Comparison of ENCODE assay signal across 17 cellular contexts in the genomic region with DNA sequence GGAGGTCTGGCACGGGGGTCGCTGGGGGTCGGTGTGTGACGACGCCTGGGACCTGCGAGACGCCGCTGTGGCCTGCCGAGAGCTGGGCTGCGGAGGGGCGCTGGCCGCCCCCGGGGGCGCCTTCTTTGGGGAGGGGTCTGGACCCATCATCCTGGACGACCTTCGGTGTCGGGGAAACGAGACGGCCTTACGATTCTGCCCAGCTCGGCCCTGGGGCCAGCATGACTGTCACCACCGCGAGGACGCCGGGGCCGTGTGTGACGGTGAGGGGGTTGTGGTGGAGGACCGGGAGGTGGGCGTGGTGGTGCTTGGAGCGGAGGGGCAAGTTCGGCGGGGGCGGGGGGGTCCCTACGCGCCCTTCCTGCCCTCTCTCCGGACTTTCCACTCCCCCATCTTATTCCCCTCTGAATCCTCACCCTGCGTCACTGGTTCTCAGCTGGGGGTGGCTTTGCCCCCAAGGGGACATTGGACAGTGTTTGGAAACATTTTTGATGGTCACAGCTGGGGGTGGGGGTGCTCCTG. TPM values are rescaled to one million over a fixed set of nuclear protein-coding genes. Genes with fewer than 3 reads are reported as not detected.
DNase-seq lines count a peak whose midpoint lies in the region; ATAC-seq, FAIRE-seq and TF ChIP-seq lines count a peak whose summit lies in the region.
"Had no signal": no experiment of that assay in that cellular context is flagged by ENCODE, and none has a peak within 500 bp of the region (broad histone marks: within the 10 kb centered on the region; RNA-seq: fewer than 3 reads in every experiment).

No MANE protein-coding gene starts in this region.

- H3K79me2 ChIP-seq in H1 (ENCODE audit: control insufficient read depth in 1 of 2, insufficient read depth in 2 of 2, low read length in 2 of 2), result no peaks in the 10 kb centered on the region
- no peaks in the 10 kb centered on the region for H3K79me2 ChIP-seq in H9 (ENCODE audit: insufficient read depth, low read length)

- ATAC-seq in right lobe of liver (no peak), WTC11 (no peak)

- no peak overlapping the region for H4K5ac ChIP-seq in H1 (ENCODE audit: insufficient read length, low read depth, low read length)
- H4K5ac ChIP-seq in H9 (ENCODE audit: insufficient read length, low read depth, low read length), result no peak overlapping the region

- H2BK20ac ChIP-seq in H1 (ENCODE audit: low read length) (no peak overlapping the region), H9 (ENCODE audit: low read depth, low read length, poor library complexity, severe bottlenecking) (no peak overlapping the region)

- H3K36me3 ChIP-seq in HEK293 (ENCODE audit: control insufficient read depth in 2 of 2, insufficient read depth in 1 of 2, low read length in 2 of 2), result no peaks in the 10 kb centered on the region
- H3K36me3 ChIP-seq in H1 (ENCODE audit: control insufficient read depth in 2 of 4, insufficient read depth in 4 of 4, low read length in 3 of 4), result no peaks in the 10 kb centered on the region
- H3K36me3 ChIP-seq in right lobe of liver, result no peaks in the 10 kb centered on the region
- peaks cover 2 to 9% of the 10 kb centered on the region in 2 donors for H3K36me3 ChIP-seq in stomach smooth muscle (ENCODE audit: control insufficient read depth in 2 of 2, insufficient read depth in 2 of 2, low read length in 2 of 2)
- no peaks in the 10 kb centered on the region for H3K36me3 ChIP-seq in WERI-Rb-1
- H3K36me3 ChIP-seq: ascending aorta had no signal

- H2BK120ac ChIP-seq in H1 (replicated peaks; ENCODE audit: low read depth, low read length) (no peak overlapping the region), H9 (ENCODE audit: low read depth, low read length, poor library complexity, severe bottlenecking) (no peak overlapping the region)

- H3K56ac ChIP-seq in H1 (replicated peaks; ENCODE audit: insufficient read length, low read depth, low read length), result no peak overlapping the region
- no peak overlapping the region for H3K56ac ChIP-seq in H9 (ENCODE audit: insufficient read length, low read depth, low read length)

- H3K9me3 Mint-ChIP-seq in H9 (no peaks in the 10 kb centered on the region), WTC11 (no peaks in the 10 kb centered on the region)
- H3K9me3 Mint-ChIP-seq: nephron progenitor cell had no signal

- H3K4me2 ChIP-seq in H1 (ENCODE audit: insufficient read depth in 1 of 2, low read depth in 2 of 2, low read length in 2 of 2), result no peak overlapping the region
- no peak overlapping the region for H3K4me2 ChIP-seq in H9 (ENCODE audit: insufficient read depth, insufficient read length, low read length)

- H2AFZ ChIP-seq in H1 (ENCODE audit: low read length) (no peak overlapping the region), H9 (ENCODE audit: low read length) (no peak overlapping the region)

- H3T11ph ChIP-seq in H9 (ENCODE audit: low read length), result no peak overlapping the region

- H3K4ac ChIP-seq in H1 (replicated peaks; ENCODE audit: insufficient read length, low read depth, low read length) (no peak overlapping the region), H9 (ENCODE audit: low read depth, low read length) (no peak overlapping the region)

- H3K4me3 ChIP-seq in HEK293 (ENCODE audit: low read depth, low read length) (no peak overlapping the region), H1 (ENCODE audit: extremely low read depth in 1 of 4, insufficient read depth in 2 of 4, low read depth in 3 of 4, low read length in 4 of 4) (no peak overlapping the region), right lobe of liver (peak overlapping the region in 2 of 3 donors; percentile 12 to 19), stomach smooth muscle (ENCODE audit: low read length in 2 of 2) (peak overlapping the region in 1 of 2 donors; percentile 62), WERI-Rb-1 (ENCODE audit: low read depth, low read length) (no peak overlapping the region)

- POLR2A ChIA-PET in HEK293 (lab: Yijun Ruan, JAX) (no interaction called here), H1 (lab: Charles Lee; ENCODE audit: partially characterized antibody) (interaction anchor here (0.6 to 7.5 kb wide), 7 partner anchors 10 to 138 kb away, joined by 3 to 57 read pairs (median 4); a partner anchor contains a TSS), WTC11 (lab: Charles Lee) (no interaction called here)

- H2BK15ac ChIP-seq in H1 (ENCODE audit: low read length) (no peak overlapping the region), H9 (ENCODE audit: low read depth, low read length) (no peak overlapping the region)

- H3K23me2 ChIP-seq in H1 (ENCODE audit: low read depth, low read length) (no peaks in the 10 kb centered on the region; the same call in 1 of the 2 replicates), H9 (ENCODE audit: insufficient read length, low read depth, low read length, poor library complexity, severe bottlenecking) (no peaks in the 10 kb centered on the region)

- in situ Hi-C loops in GM13977 (cut with MboI; ENCODE audit: low pct_unique_long_range_greater_than_20kb, low sequenced_read_pairs, unreplicated experiment), result no loop called here

- no peak overlapping the region for H3K27ac ChIP-seq in HEK293 (ENCODE audit: extremely low read depth, low read depth, low read length)
- H3K27ac ChIP-seq in H1 (ENCODE audit: low read depth, low read length), result no peak overlapping the region
- H3K27ac ChIP-seq in right lobe of liver, result peak overlapping the region in 1 of 3 donors; percentile 43
- peak overlapping the region; percentile 11 for H3K27ac ChIP-seq in stomach smooth muscle (ENCODE audit: low read length)
- no peak overlapping the region for H3K27ac ChIP-seq in WERI-Rb-1
- no peak overlapping the region for H3K27ac ChIP-seq in H9 (ENCODE audit: insufficient read length, low read depth, low read length)

- H3K4me3 Mint-ChIP-seq in H9 (no peak overlapping the region), WTC11 (no peak overlapping the region)
- H3K4me3 Mint-ChIP-seq: nephron progenitor cell had no signal

- TF ChIP-seq CTCF in HEK293 (tag by site-specific recombination; IDR thresholded peaks at IDR 0.05) (no peak), H1 (IDR thresholded peaks at IDR 0.05; ENCODE audit: control extremely low read depth in 1 of 3, insufficient read depth in 1 of 3, low read depth in 1 of 3, low read length in 3 of 3) (no peak), right lobe of liver (IDR thresholded peaks at IDR 0.05) (no peak), WERI-Rb-1 (IDR thresholded peaks at IDR 0.05; ENCODE audit: low read depth, low read length) (no peak), GM13977 (IDR thresholded peaks at IDR 0.05; ENCODE audit: extremely low read depth, insufficient read depth, missing control alignments) (no peak), H9 (conservative IDR thresholded peaks at IDR 0.05) (no peak), WTC11 (IDR thresholded peaks at IDR 0.05) (no peak)

- no peak overlapping the region for H3K14ac ChIP-seq in H1 (ENCODE audit: insufficient read length)
- H3K14ac ChIP-seq in H9 (ENCODE audit: insufficient read depth, low read length), result no peak overlapping the region; the same call in 1 of the 2 replicates

- H2AK5ac ChIP-seq in H1 (ENCODE audit: low read depth, low read length) (no peak overlapping the region), H9 (ENCODE audit: insufficient read length, low read length) (no peak overlapping the region)

- no peaks in the 10 kb centered on the region for H3K4me1 ChIP-seq in HEK293 (ENCODE audit: control insufficient read depth, insufficient read depth, low read length)
- peaks cover 0 to 18% (median 12%) of the 10 kb centered on the region in 4 experiments; a peak in 6 of 7 replicates for H3K4me1 ChIP-seq in H1 (replicated peaks in 1 of 4; ENCODE audit: control insufficient read depth in 3 of 4, insufficient read depth in 4 of 4, low read length in 3 of 4)
- H3K4me1 ChIP-seq in right lobe of liver, result no peaks in the 10 kb centered on the region
- H3K4me1 ChIP-seq in stomach smooth muscle (ENCODE audit: control insufficient read depth, insufficient read depth, low read length), result peaks cover 59% of the 10 kb centered on the region
- H3K4me1 ChIP-seq in H9 (ENCODE audit: insufficient read depth, low read length), result no peaks in the 10 kb centered on the region
- H3K4me1 ChIP-seq: ascending aorta had no signal

- no peaks in the 10 kb centered on the region for H3K9me3 ChIP-seq in HEK293 (ENCODE audit: control insufficient read depth, insufficient read depth, low read depth, low read length)
- no peaks in the 10 kb centered on the region for H3K9me3 ChIP-seq in H1 (ENCODE audit: insufficient read depth in 2 of 2, low read depth in 1 of 2, low read length in 1 of 2)
- H3K9me3 ChIP-seq in right lobe of liver, result no peaks in the 10 kb centered on the region
- no peaks in the 10 kb centered on the region for H3K9me3 ChIP-seq in stomach smooth muscle (ENCODE audit: control insufficient read depth in 2 of 2, low read length in 2 of 2)
- H3K9me3 ChIP-seq in WERI-Rb-1 (ENCODE audit: severe bottlenecking), result no peaks in the 10 kb centered on the region
- H3K9me3 ChIP-seq in H9 (ENCODE audit: control insufficient read depth, low read depth, low read length), result no peaks in the 10 kb centered on the region
- H3K9me3 ChIP-seq: ascending aorta had no signal

- H3K27ac Mint-ChIP-seq in H9 (no peak overlapping the region), WTC11 (no peak overlapping the region)
- H3K27ac Mint-ChIP-seq: nephron progenitor cell had no signal

- H2BK5ac ChIP-seq in H1 (ENCODE audit: low read depth, low read length), result no peak overlapping the region
- no peak overlapping the region for H2BK5ac ChIP-seq in H9 (ENCODE audit: insufficient read length, low read length)

- no peak overlapping the region for H2BK12ac ChIP-seq in H1 (ENCODE audit: low read depth, low read length)
- H2BK12ac ChIP-seq in H9 (ENCODE audit: insufficient read length, low read depth, low read length), result no peak overlapping the region

- intact Hi-C loops in right lobe of liver (cut with DNase I), result loop anchor here in 1 of 2 donors (10.0 kb wide), 1 partner anchor 349 kb away; a partner anchor contains a TSS

- H4K91ac ChIP-seq in H1 (replicated peaks; ENCODE audit: insufficient read length, low read length) (no peak overlapping the region), H9 (ENCODE audit: insufficient read length, low read depth, low read length) (no peak overlapping the region)

- DNase-seq in H1 (ENCODE audit: low read depth in 1 of 2, low spot score in 2 of 2), result no peak
- DNase-seq in right lobe of liver, result no peak
- DNase-seq in WERI-Rb-1, result no peak
- DNase-seq in GM13977 (ENCODE audit: low spot score), result no peak
- DNase-seq in H9, result no peak
- DNase-seq in WTC11 (ENCODE audit: low spot score), result no peak
- DNase-seq: activated CD4-positive, alpha-beta T cell treated with anti-CD3 and anti-CD28 coated beads, Interleukin-2, amount 50 U/mL, for 4 hours; C1 segment of cervical spinal cord; DND-41; glutamatergic neuron; NCI-H1417; NCI-H510A treated with DMSO at 0.1 percent for 48 hours; nephron progenitor cell; T-helper 9 cell had no signal

- no peaks in the 10 kb centered on the region for H4K20me1 ChIP-seq in H1 (replicated peaks in 1 of 2; ENCODE audit: control insufficient read depth in 1 of 2, insufficient read depth in 2 of 2, low read length in 2 of 2)
- no peaks in the 10 kb centered on the region for H4K20me1 ChIP-seq in H9 (ENCODE audit: control insufficient read depth, insufficient read depth, insufficient read length)

- H3K36me3 Mint-ChIP-seq in H9 (ENCODE audit: insufficient read depth in 1 of 3, low read depth in 3 of 3) (no peaks in the 10 kb centered on the region; a peak in 1 of 7 replicates), WTC11 (no peaks in the 10 kb centered on the region)

- H4K8ac ChIP-seq in H1 (ENCODE audit: extremely low read depth, insufficient read depth, low read length) (peak overlapping the region; percentile 19), H9 (replicated peaks; ENCODE audit: insufficient read length, low read depth, low read length) (no peak overlapping the region)

- CTCF ChIA-PET in HEK293 (lab: Yijun Ruan, JAX), result interaction anchor here (2.4 kb wide), 1 partner anchor 11 kb away, joined by 18 read pairs; no protein-coding TSS in a partner anchor
- CTCF ChIA-PET in H1 (lab: Charles Lee; ENCODE audit: partially characterized antibody), result interaction anchor here (1.2 to 2.2 kb wide), 4 partner anchors 11 to 333 kb away, joined by 3 to 17 read pairs (median 8); no protein-coding TSS in a partner anchor
- CTCF ChIA-PET in WTC11 (lab: Charles Lee), result interaction anchor here (0.8 to 13.5 kb wide), 4 partner anchors 9 to 32 kb away, joined by 3 to 96 read pairs (median 4); a partner anchor contains a TSS

- H3K4me1 Mint-ChIP-seq in H9 (peaks cover 21 to 33% of the 10 kb centered on the region in 2 experiments), WTC11 (no peaks in the 10 kb centered on the region; the same call in 1 of the 2 replicates)

- TF ChIP-seq RAD21 in H1 (IDR thresholded peaks at IDR 0.05 in 1 of 2, conservative IDR thresholded peaks at IDR 0.05 in 1 of 2; ENCODE audit: low read depth in 2 of 2, low read length in 2 of 2), result no peak

- no peak overlapping the region for H3K23ac ChIP-seq in H1 (ENCODE audit: insufficient read length)
- no peak overlapping the region for H3K23ac ChIP-seq in H9 (ENCODE audit: insufficient read length, low read depth, low read length)

- H3K27me3 Mint-ChIP-seq in H9 (ENCODE audit: low read depth) (peaks cover 17% of the 10 kb centered on the region), WTC11 (ENCODE audit: low read depth) (peaks cover 18% of the 10 kb centered on the region)

- H3K18ac ChIP-seq in H1 (ENCODE audit: extremely low read depth, low read length) (no peak overlapping the region; the same call in 1 of the 2 replicates), H9 (ENCODE audit: insufficient read length, low read depth, low read length) (no peak overlapping the region)

- FAIRE-seq in H1 (lab: Jason Lieb, UNC), result no peak

- H3K27me3 ChIP-seq in H1 (replicated peaks in 1 of 4; ENCODE audit: control insufficient read depth in 3 of 4, extremely low read depth in 1 of 4, insufficient read depth in 3 of 4, low read length in 3 of 4) (no peaks in the 10 kb centered on the region; a peak in 2 of 7 replicates), right lobe of liver (no peaks in the 10 kb centered on the region), stomach smooth muscle (ENCODE audit: control insufficient read depth in 1 of 2, insufficient read depth in 2 of 2, low read length in 2 of 2) (no peaks in the 10 kb centered on the region), WERI-Rb-1 (ENCODE audit: insufficient read depth, low read depth, severe bottlenecking) (no peaks in the 10 kb centered on the region), H9 (ENCODE audit: insufficient read depth, low read length) (no peaks in the 10 kb centered on the region)
- H3K27me3 ChIP-seq: ascending aorta had no signal

- no peaks in the 10 kb centered on the region for H3K79me1 ChIP-seq in H1 (ENCODE audit: low read depth, low read length)
- no peaks in the 10 kb centered on the region for H3K79me1 ChIP-seq in H9 (ENCODE audit: insufficient read depth, low read depth, low read length, poor library complexity, severe bottlenecking)

- no peak for TF ChIP-seq EP300 in H1 (IDR thresholded peaks at IDR 0.05; ENCODE audit: borderline replicate concordance in 1 of 2, low read depth in 2 of 2, low read length in 2 of 2)

- 91% methylated on average over 17 of the region's 37 CpGs; no CpG with 5 or more reads in 1 of the 2 experiments for WGBS in H1 (ENCODE audit: extremely low coverage in 1 of 2, insufficient coverage in 1 of 2, insufficient read length in 1 of 2, insufficient replicate concordance in 2 of 2, low coverage in 1 of 2, low lambda C conversion rate in 2 of 2, missing lambda C conversion rate in 1 of 2), 2 experiments
- WGBS in right lobe of liver (ENCODE audit: insufficient coverage, low coverage, low lambda C conversion rate, missing lambda C conversion rate), result no CpG with 5 or more reads among the region's 37 CpGs
- no CpG with 5 or more reads among the region's 37 CpGs for WGBS in H9 (ENCODE audit: extremely low coverage, insufficient read length, low lambda C conversion rate)

- H3K9ac ChIP-seq in H1 (replicated peaks in 1 of 4; ENCODE audit: extremely low read depth in 1 of 4, low read depth in 3 of 4, low read length in 3 of 4) (no peak overlapping the region), stomach smooth muscle (ENCODE audit: low read length in 2 of 2) (no peak overlapping the region), H9 (ENCODE audit: extremely low read depth, insufficient read length, low read length) (no peak overlapping the region)

- TF ChIP-seq POLR2A in H1 (IDR thresholded peaks at IDR 0.05; ENCODE audit: control extremely low read depth in 1 of 2, low read depth in 2 of 2, low read length in 2 of 2) (no peak), right lobe of liver (IDR thresholded peaks at IDR 0.05) (no peak)

RNA-seq across cellular contexts. Expression of a gene that starts 5.5 kb away (rescaled TPM):
- 1.7 and 2.3 TPM in 2 replicates for total RNA-seq in H1 (2021; fragmentation: NEBNext Ultra II Directional; extraction: Animal tissue kit (Norgen Biotek cat#: 25700))
- 0.39 and 0.72 TPM in 2 replicates for polyA plus RNA-seq in H1 (2011; rRNA removed)
- 0.45 TPM for polyA plus RNA-seq in H1 (2011; cell fraction: cytosol; rRNA removed)
- polyA plus RNA-seq in H1 (2011; cell fraction: nucleus; rRNA removed), result 4.1 TPM
- 1.2 to 2.6 TPM (median 1.7 TPM) in 4 replicates for polyA plus RNA-seq in H1 (2012, experiment 1 of 2)
- 0.63 TPM for polyA plus RNA-seq in H1 (2012, experiment 2 of 2)
- 0.73 TPM for polyA plus RNA-seq in H1 (2013, experiment 1 of 2)
- 1.1 TPM for polyA plus RNA-seq in H1 (2013, experiment 2 of 2)
- 0.29 and 0.54 TPM in 2 replicates for polyA minus RNA-seq in H1 (2011; rRNA and poly(A)+ RNA removed)
- polyA minus RNA-seq in H1 (2011; cell fraction: cytosol; rRNA and poly(A)+ RNA removed), result 1.0 TPM
- 2.8 TPM for polyA minus RNA-seq in H1 (2011; cell fraction: nucleus; rRNA and poly(A)+ RNA removed)
- total RNA-seq in right lobe of liver, result 1 to 10 TPM in 4 of 6 experiments, under 1 TPM in 2; 0.35 to 1.6 (median 1.2) TPM
- 2.5 and 3.2 TPM in 2 replicates for total RNA-seq in H9 (2021)
- total RNA-seq in WTC11 (2021), result 1.8 to 2.9 TPM (median 2.5 TPM) in 3 replicates

RNA-seq across cellular contexts. Expression of a gene that starts 8.7 kb away (rescaled TPM):
- total RNA-seq in H1 (2021; fragmentation: NEBNext Ultra II Directional; extraction: Animal tissue kit (Norgen Biotek cat#: 25700)), result 69.1 and 71.2 TPM in 2 replicates
- polyA plus RNA-seq in H1 (2011; rRNA removed), result 47.1 and 79.5 TPM in 2 replicates
- 51.3 TPM for polyA plus RNA-seq in H1 (2011; cell fraction: cytosol; rRNA removed)
- 132 TPM for polyA plus RNA-seq in H1 (2011; cell fraction: nucleus; rRNA removed)
- 61.3 to 71.3 TPM (median 67.2 TPM) in 4 replicates for polyA plus RNA-seq in H1 (2012, experiment 1 of 2)
- polyA plus RNA-seq in H1 (2012, experiment 2 of 2), result 81.6 TPM
- polyA plus RNA-seq in H1 (2013, experiment 1 of 2), result 91.7 TPM
- polyA plus RNA-seq in H1 (2013, experiment 2 of 2), result 105 TPM
- polyA minus RNA-seq in H1 (2011; rRNA and poly(A)+ RNA removed), result 7.1 and 10.9 TPM in 2 replicates
- polyA minus RNA-seq in H1 (2011; cell fraction: cytosol; rRNA and poly(A)+ RNA removed), result 14.2 TPM
- 14.5 TPM for polyA minus RNA-seq in H1 (2011; cell fraction: nucleus; rRNA and poly(A)+ RNA removed)
- total RNA-seq in right lobe of liver, result 1 to 10 TPM; 2.5 to 6.0 (median 3.9) TPM
- total RNA-seq in H9 (2021), result 48.7 and 51.2 TPM in 2 replicates
- 71.9 to 87.7 TPM (median 74.8 TPM) in 3 replicates for total RNA-seq in WTC11 (2021)

RNA-seq across cellular contexts. Expression of a gene that starts 17.3 kb away (rescaled TPM):
- 10.8 and 12.9 TPM in 2 replicates for total RNA-seq in H1 (2021; fragmentation: NEBNext Ultra II Directional; extraction: Animal tissue kit (Norgen Biotek cat#: 25700))
- polyA plus RNA-seq in H1 (2011; rRNA removed), result 1.7 and 4.5 TPM in 2 replicates
- 1.4 TPM for polyA plus RNA-seq in H1 (2011; cell fraction: cytosol; rRNA removed)
- polyA plus RNA-seq in H1 (2011; cell fraction: nucleus; rRNA removed), result 4.4 TPM
- 3.2 to 7.6 TPM (median 6.6 TPM) in 4 replicates for polyA plus RNA-seq in H1 (2012, experiment 1 of 2)
- polyA plus RNA-seq in H1 (2012, experiment 2 of 2), result 4.7 TPM
- polyA plus RNA-seq in H1 (2013, experiment 1 of 2), result 6.7 TPM
- 7.0 TPM for polyA plus RNA-seq in H1 (2013, experiment 2 of 2)
- polyA minus RNA-seq in H1 (2011; rRNA and poly(A)+ RNA removed), result 0.61 and 0.82 TPM in 2 replicates
- polyA minus RNA-seq in H1 (2011; cell fraction: cytosol; rRNA and poly(A)+ RNA removed), result 8.8 TPM
- polyA minus RNA-seq in H1 (2011; cell fraction: nucleus; rRNA and poly(A)+ RNA removed), result 7.2 TPM
- total RNA-seq in right lobe of liver (1 to 10 TPM; 3.4 to 9.2 (median 4.4) TPM), H9 (2021) (16.5 and 16.6 TPM in 2 replicates), WTC11 (2021) (14.0 to 23.6 TPM (median 17.8 TPM) in 3 replicates)

RNA-seq across cellular contexts. Expression of a gene that starts 29.2 kb away (rescaled TPM):
- 3.2 and 3.6 TPM in 2 replicates for total RNA-seq in H1 (2021; fragmentation: NEBNext Ultra II Directional; extraction: Animal tissue kit (Norgen Biotek cat#: 25700))
- polyA plus RNA-seq in H1 (2011; rRNA removed), result 2.2 and 3.3 TPM in 2 replicates
- 1.5 TPM for polyA plus RNA-seq in H1 (2011; cell fraction: cytosol; rRNA removed)
- 3.0 TPM for polyA plus RNA-seq in H1 (2011; cell fraction: nucleus; rRNA removed)
- 1.6 to 3.1 TPM (median 2.6 TPM) in 4 replicates for polyA plus RNA-seq in H1 (2012, experiment 1 of 2)
- polyA plus RNA-seq in H1 (2012, experiment 2 of 2), result 2.9 TPM
- polyA plus RNA-seq in H1 (2013, experiment 1 of 2), result 9.1 TPM
- polyA plus RNA-seq in H1 (2013, experiment 2 of 2), result 8.6 TPM
- polyA minus RNA-seq in H1 (2011; rRNA and poly(A)+ RNA removed), result 0.41 and 0.49 TPM in 2 replicates
- polyA minus RNA-seq in H1 (2011; cell fraction: cytosol; rRNA and poly(A)+ RNA removed), result not detected
- polyA minus RNA-seq in H1 (2011; cell fraction: nucleus; rRNA and poly(A)+ RNA removed), result 2.1 TPM
- total RNA-seq in right lobe of liver (not detected), H9 (2021) (1.2 and 2.1 TPM in 2 replicates), WTC11 (2021) (2.1 to 2.5 TPM (median 2.2 TPM) in 3 replicates)
- total RNA-seq: ascending aorta had no signal

RNA-seq across cellular contexts. Expression of a gene that starts 32.3 kb away (rescaled TPM):
- 96.9 and 106 TPM in 2 replicates for total RNA-seq in H1 (2021; fragmentation: NEBNext Ultra II Directional; extraction: Animal tissue kit (Norgen Biotek cat#: 25700))
- polyA plus RNA-seq in H1 (2011; rRNA removed), result 152 and 195 TPM in 2 replicates
- polyA plus RNA-seq in H1 (2011; cell fraction: cytosol; rRNA removed), result 149 TPM
- 148 TPM for polyA plus RNA-seq in H1 (2011; cell fraction: nucleus; rRNA removed)
- polyA plus RNA-seq in H1 (2012, experiment 1 of 2), result 52.8 to 109 TPM (median 103 TPM) in 4 replicates
- polyA plus RNA-seq in H1 (2012, experiment 2 of 2), result 112 TPM
- polyA plus RNA-seq in H1 (2013, experiment 1 of 2), result 63.1 TPM
- 61.5 TPM for polyA plus RNA-seq in H1 (2013, experiment 2 of 2)
- polyA minus RNA-seq in H1 (2011; rRNA and poly(A)+ RNA removed), result 22.8 and 24.5 TPM in 2 replicates
- 51.8 TPM for polyA minus RNA-seq in H1 (2011; cell fraction: cytosol; rRNA and poly(A)+ RNA removed)
- polyA minus RNA-seq in H1 (2011; cell fraction: nucleus; rRNA and poly(A)+ RNA removed), result 69.9 TPM
- total RNA-seq in right lobe of liver (100 to 1,000 TPM in 3 of 6 experiments, 10 to 100 TPM in 3; 69.4 to 222 (median 100) TPM), H9 (2021) (68.2 and 72.2 TPM in 2 replicates), WTC11 (2021) (96.3 to 96.6 TPM (median 96.4 TPM) in 3 replicates)

Comparison
In these comparisons a context has a peak if more than half of its experiments do, and no peak if none do; other contexts are left out.
1. H3K4me3 ChIP-seq: peak in right lobe of liver (2 of 3); none in HEK293 (single experiment), H1 (0 of 4) and WERI-Rb-1 (single experiment).